ENCODE assay signal across 21 cellular contexts in genomic region chr3:159593927-159594605, GRCh38.
DNase-seq lines count a peak whose midpoint lies in the region; ATAC-seq, FAIRE-seq and TF ChIP-seq lines count a peak whose summit lies in the region.
"Had no signal": no experiment of that assay in that cellular context is flagged by ENCODE, and none has a peak within 500 bp of the region (broad histone marks: within the 10 kb centered on the region; RNA-seq: fewer than 3 reads in every experiment).

No MANE protein-coding gene starts in this region.

- FAIRE-seq in bronchial epithelial cell (lab: Jason Lieb, UNC), result peak; percentile 28
- FAIRE-seq: A204.1, GM19239, HTR-8/SVneo, RCC 7860 had no signal

- no peak overlapping the region for H3K4me3 ChIP-seq in bronchial epithelial cell (ENCODE audit: low read depth, low read length)
- H3K4me3 ChIP-seq: BLaER1 treated with 17β-estradiol and CSF1 and Interleukin-3, amounts not matched to agents 10 nM and 100 nM had no signal

- no peaks in the 10 kb centered on the region for H3K36me3 Mint-ChIP-seq in nephron progenitor cell (ENCODE audit: low read depth)
- H3K36me3 Mint-ChIP-seq: IgD-negative memory B cell had no signal

- H3K27ac Mint-ChIP-seq in nephron progenitor cell, result no peak overlapping the region
- H3K27ac Mint-ChIP-seq: H9, IgD-negative memory B cell had no signal

- no peaks in the 10 kb centered on the region for H3K36me3 ChIP-seq in bronchial epithelial cell (ENCODE audit: control insufficient read depth, insufficient read depth, low read length)
- H3K36me3 ChIP-seq: BLaER1 treated with 17β-estradiol and CSF1 and Interleukin-3, amounts not matched to agents 10 nM and 100 nM had no signal

- ATAC-seq in GM21423 (IDR thresholded peaks at IDR 0.05; ENCODE audit: unreplicated experiment), result no peak

- DNase-seq in NCI-H2081 (lab: John Stamatoyannopoulos, UW) (peak; percentile 32 to 82), NCI-H2081 treated with DMSO at 0.1 percent for 48 hours (lab: John Stamatoyannopoulos, UW) (no peak), NCI-H69 (lab: John Stamatoyannopoulos, UW) (peak; percentile 76), bronchial epithelial cell (ENCODE audit: low read depth) (no peak), pons (ENCODE audit: low spot score) (peak; percentile 9), nephron progenitor cell (no peak), NCI-H524 treated with DMSO at 0.1 percent for 48 hours (lab: John Stamatoyannopoulos, UW) (no peak)
- DNase-seq: H9, Kasumi-1, NCI-H1417 treated with DMSO at 0.1 percent for 48 hours, NCI-H2029, NCI-H2227 treated with DMSO at 0.1 percent for 48 hours, NCI-H524, SHP77 treated with DMSO at 0.1 percent for 48 hours had no signal

- no peak for TF ChIP-seq CTCF in bronchial epithelial cell (IDR thresholded peaks at IDR 0.05; ENCODE audit: insufficient read depth, low read length, severe bottlenecking)
- no peak for TF ChIP-seq CTCF in nephron progenitor cell (IDR thresholded peaks at IDR 0.05)

- H3K27me3 ChIP-seq in bronchial epithelial cell (ENCODE audit: control insufficient read depth, insufficient read depth, low read length), result no peaks in the 10 kb centered on the region
- H3K27me3 ChIP-seq: BLaER1 treated with 17β-estradiol and CSF1 and Interleukin-3, amounts not matched to agents 10 nM and 100 nM had no signal

- no peaks in the 10 kb centered on the region for H3K4me1 Mint-ChIP-seq in nephron progenitor cell
- H3K4me1 Mint-ChIP-seq: H9, IgD-negative memory B cell had no signal

- H3K4me3 Mint-ChIP-seq in nephron progenitor cell, result no peak overlapping the region
- H3K4me3 Mint-ChIP-seq: H9, IgD-negative memory B cell had no signal

- peaks cover 24% of the 10 kb centered on the region for H3K9me3 Mint-ChIP-seq in nephron progenitor cell

- H3K27me3 Mint-ChIP-seq in nephron progenitor cell (ENCODE audit: low read depth, poor library complexity), result peaks cover 28% of the 10 kb centered on the region

Comparison
In these comparisons a context has a peak if more than half of its experiments do, and no peak if none do; other contexts are left out.
1. DNase-seq: peak in NCI-H2081 (2 of 2), NCI-H69 (single experiment) and pons (single experiment); none in NCI-H2081 treated with DMSO at 0.1 percent for 48 hours (single experiment), bronchial epithelial cell (single experiment), nephron progenitor cell (single experiment) and NCI-H524 treated with DMSO at 0.1 percent for 48 hours (single experiment).